In genomic region chr19:5062195-5062594, GRCh38 we compare ENCODE assay signal across 1 cellular context.
TF ChIP-seq lines count a peak whose summit lies in the region.

No MANE protein-coding gene starts in this region.

TF ChIP-seq in HepG2, 621 proteins besides CTCF, POLR2A, EP300 and RAD21 (continued from another document):
- 0 out of 2 replicates have a peak, but pooled peaks have one; percentile 21 for TF ChIP-seq ZNF687 (CRISPR knock-in tag; IDR thresholded peaks at IDR 0.05)
TF ChIP-seq in HepG2: peak in this region for 3.
